In the genomic region with DNA sequence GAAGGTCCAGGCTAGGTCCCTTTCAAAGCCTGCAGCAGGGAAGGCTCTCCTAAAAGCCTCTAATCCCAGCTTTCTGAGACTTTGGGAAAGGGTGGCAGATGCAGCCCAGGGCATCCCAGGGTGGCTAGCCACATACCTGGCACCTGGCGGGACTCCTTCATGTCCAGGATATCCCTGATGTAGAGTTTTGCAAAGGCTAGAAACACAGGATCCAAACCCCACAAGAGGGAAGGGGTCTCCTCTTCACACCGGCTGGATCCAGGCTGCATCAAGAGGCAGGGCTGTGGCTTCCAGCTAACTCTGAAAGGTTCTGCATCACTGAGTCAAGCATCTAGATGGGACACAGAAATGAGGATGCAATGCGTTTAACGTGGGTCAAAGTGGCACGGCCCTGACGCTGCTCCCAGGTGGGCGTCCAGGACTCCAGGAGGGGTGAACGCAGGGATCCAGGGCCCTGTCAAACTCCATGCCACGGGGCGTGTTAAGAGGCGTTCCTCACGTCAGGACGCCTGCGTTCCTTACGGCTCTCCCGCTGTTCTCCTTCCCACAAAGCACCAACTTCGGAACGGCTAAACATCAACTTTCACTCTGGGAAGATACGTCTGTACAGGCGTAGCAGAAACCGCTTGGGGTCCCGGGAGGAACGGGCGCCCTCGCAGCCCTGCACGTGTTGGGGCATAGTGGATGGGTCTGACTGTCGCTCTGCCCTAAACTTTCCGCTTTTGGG, we compare ENCODE assay signal across 9 cellular contexts. TPM values are rescaled to one million over a fixed set of nuclear protein-coding genes. Genes with fewer than 3 reads are reported as not detected.
DNase-seq lines count a peak whose midpoint lies in the region; ATAC-seq, FAIRE-seq and TF ChIP-seq lines count a peak whose summit lies in the region.
"Had no signal": no experiment of that assay in that cellular context is flagged by ENCODE, and none has a peak within 500 bp of the region (broad histone marks: within the 10 kb centered on the region; RNA-seq: fewer than 3 reads in every experiment).

No MANE protein-coding gene starts in this region.

- peak overlapping the region; percentile 71 for H3K4me3 ChIP-seq in HL-60 (replicated peaks; ENCODE audit: insufficient read depth, low read length)
- peak overlapping the region; percentile 63 for H3K4me3 ChIP-seq in fibroblast of villous mesenchyme (ENCODE audit: low read depth, low read length)
- peak overlapping the region; percentile 71 to 94 for H3K4me3 ChIP-seq in neutrophil (ENCODE audit: low read depth in 1 of 2, low read length in 1 of 2)

- FAIRE-seq in GM12892 (lab: Jason Lieb, UNC), result no peak
- FAIRE-seq: TTC549 had no signal

- no peaks in the 10 kb centered on the region for H3K9me3 ChIP-seq in neutrophil

- ATAC-seq in GM21367 (IDR thresholded peaks at IDR 0.05; ENCODE audit: unreplicated experiment), result peak; percentile 17

- no peaks in the 10 kb centered on the region for H3K36me3 ChIP-seq in neutrophil

- TF ChIP-seq POLR2A in GM12892 (IDR thresholded peaks at IDR 0.05; ENCODE audit: low read depth, low read length), result no peak

- H3K27me3 ChIP-seq in HL-60 (ENCODE audit: insufficient read depth, poor library complexity, severe bottlenecking), result no peaks in the 10 kb centered on the region
- no peaks in the 10 kb centered on the region for H3K27me3 ChIP-seq in neutrophil

- H3K27ac ChIP-seq in HL-60 (replicated peaks) (peak overlapping the region; percentile 80), neutrophil (peak overlapping the region; percentile 78)

- TF ChIP-seq CTCF in HL-60 (IDR thresholded peaks at IDR 0.05; ENCODE audit: insufficient read depth, low read length) (no peak), fibroblast of villous mesenchyme (IDR thresholded peaks at IDR 0.05; ENCODE audit: insufficient read depth, low read depth, low read length) (no peak), neutrophil (IDR thresholded peaks at IDR 0.05) (no peak)

- peak; percentile 41 for DNase-seq in D341Med (ENCODE audit: low spot score)
- DNase-seq in HL-60 (ENCODE audit: low read depth in 1 of 2, low spot score in 1 of 2), result no peak
- peak; percentile 14 for DNase-seq in activated CD4-positive, alpha-beta T cell treated with anti-CD3 and anti-CD28 coated beads, Interleukin-2, amount 50 U/mL, for 1 hour
- DNase-seq in fibroblast of villous mesenchyme (ENCODE audit: low read depth), result no peak
- no peak for DNase-seq in OCI-M1 (lab: John Stamatoyannopoulos, UW)
- DNase-seq in GM12892 (ENCODE audit: insufficient read length), result no peak

- H3K4me1 ChIP-seq in neutrophil (ENCODE audit: control insufficient read depth in 1 of 2, insufficient read depth in 1 of 2, low read depth in 1 of 2, low read length in 1 of 2), result peaks cover 50% of the 10 kb centered on the region in 2 experiments

RNA-seq across cellular contexts. Expression of gene STN1, which starts 0.5 kb away (rescaled TPM):
- 23.3 and 29.3 TPM in 2 replicates for total RNA-seq in fibroblast of villous mesenchyme
- 29.9 TPM for polyA plus RNA-seq in GM12892 (2012; ENCODE audit: missing spikeins)

RNA-seq across cellular contexts. Expression of gene SLK, which starts 49.5 kb away (rescaled TPM):
- total RNA-seq in fibroblast of villous mesenchyme, result 48.8 and 52.2 TPM in 2 replicates
- polyA plus RNA-seq in GM12892 (2012; ENCODE audit: missing spikeins), result 10.0 TPM

Comparison
In these comparisons a context has a peak if more than half of its experiments do, and no peak if none do; other contexts are left out.
1. DNase-seq: peak in D341Med (single experiment) and activated CD4-positive, alpha-beta T cell treated with anti-CD3 and anti-CD28 coated beads, Interleukin-2, amount 50 U/mL, for 1 hour (single experiment); none in HL-60 (0 of 2), fibroblast of villous mesenchyme (single experiment), OCI-M1 (single experiment) and GM12892 (single experiment).
2. Peak in every context shown above with its lines, with median percentiles within 50 percentile points of each other: H3K4me3 ChIP-seq.